9 cellular contexts compared by ENCODE assay signal in the genomic region with DNA sequence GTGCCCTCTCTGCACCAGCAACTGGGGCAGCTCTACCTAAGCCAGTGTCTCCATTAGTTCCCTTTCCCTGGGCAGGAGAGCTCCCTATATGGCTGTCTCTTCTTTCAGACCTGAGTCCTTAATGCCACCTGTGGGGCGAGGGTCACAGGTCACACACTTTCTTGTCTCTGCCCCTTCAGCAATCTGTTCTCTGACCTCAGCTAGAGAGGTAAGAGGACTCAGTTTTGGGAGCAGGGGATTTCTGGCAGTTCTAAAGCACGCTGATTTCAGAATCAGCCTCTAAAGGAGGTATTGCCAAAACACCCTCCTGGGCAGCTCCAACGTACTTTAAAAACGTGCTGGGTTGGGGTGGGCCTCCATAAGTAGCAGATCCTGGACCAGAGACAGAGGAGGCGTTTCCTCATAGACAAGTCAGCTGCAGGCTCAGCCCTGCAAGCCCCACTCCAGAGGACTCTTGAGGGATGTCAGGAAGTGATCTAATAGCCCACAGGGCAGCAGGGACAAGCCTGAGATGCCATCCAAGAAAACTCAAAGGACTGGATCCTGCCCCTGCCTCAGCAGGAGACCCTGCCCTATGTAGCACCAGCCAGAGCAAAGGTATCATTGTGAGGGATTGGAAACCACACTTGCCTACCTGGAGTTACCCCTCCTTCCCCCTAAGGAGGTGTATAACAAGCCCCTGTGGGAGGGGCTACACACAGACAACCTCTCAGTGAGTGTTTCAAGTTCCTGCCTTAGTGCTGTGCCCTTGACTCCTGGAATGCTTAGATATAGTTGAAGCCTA. TPM values are rescaled to one million over a fixed set of nuclear protein-coding genes. Genes with fewer than 3 reads are reported as not detected.
DNase-seq lines count a peak whose midpoint lies in the region; ATAC-seq, FAIRE-seq and TF ChIP-seq lines count a peak whose summit lies in the region.
"Had no signal": no experiment of that assay in that cellular context is flagged by ENCODE, and none has a peak within 500 bp of the region (broad histone marks: within the 10 kb centered on the region; RNA-seq: fewer than 3 reads in every experiment).

No MANE protein-coding gene starts in this region.

- intact Hi-C loops in right lobe of liver (cut with DNase I), result no loop called here
- intact Hi-C loops in aorta (cut with DNase I), result no loop called here

- H3K4me3 ChIP-seq in bronchial epithelial cell (ENCODE audit: low read depth, low read length) (no peak overlapping the region), right lobe of liver (no peak overlapping the region), aorta (ENCODE audit: low read length in 2 of 2) (no peak overlapping the region)

- FAIRE-seq in bronchial epithelial cell (lab: Jason Lieb, UNC), result no peak
- FAIRE-seq: A204.1 had no signal

- peak; percentile 4 for DNase-seq in NCI-H1092 treated with DMSO at 0.1 percent for 48 hours (lab: John Stamatoyannopoulos, UW)
- no peak for DNase-seq in NCI-H1092 (lab: John Stamatoyannopoulos, UW)
- DNase-seq in NCI-H2196 treated with DMSO at 0.1 percent for 48 hours (lab: John Stamatoyannopoulos, UW; ENCODE audit: unreplicated experiment), result peak; percentile 52
- DNase-seq in bronchial epithelial cell (ENCODE audit: low read depth), result peak; percentile 66
- DNase-seq in right lobe of liver, result no peak
- DNase-seq in aorta, result peak in 1 of 2 donors; percentile 73
- no peak for DNase-seq in GOT3 (lab: John Stamatoyannopoulos, UW)
- DNase-seq in 8988T, result no peak

- TF ChIP-seq CTCF in bronchial epithelial cell (IDR thresholded peaks at IDR 0.05; ENCODE audit: insufficient read depth, low read length, severe bottlenecking) (no peak), right lobe of liver (IDR thresholded peaks at IDR 0.05) (no peak)

- H3K9me3 ChIP-seq in right lobe of liver (no peaks in the 10 kb centered on the region), aorta (ENCODE audit: control insufficient read depth, low read length) (no peaks in the 10 kb centered on the region)

- H3K36me3 ChIP-seq in bronchial epithelial cell (ENCODE audit: control insufficient read depth, insufficient read depth, low read length) (no peaks in the 10 kb centered on the region), right lobe of liver (no peaks in the 10 kb centered on the region), aorta (ENCODE audit: control insufficient read depth in 1 of 2, insufficient read depth in 2 of 2, low read length in 1 of 2) (no peaks in the 10 kb centered on the region)

- H3K4me1 ChIP-seq in right lobe of liver, result peaks cover 2 to 99% (median 61%) of the 10 kb centered on the region in 4 donors
- H3K4me1 ChIP-seq in aorta (ENCODE audit: control insufficient read depth in 1 of 2, insufficient read depth in 2 of 2, low read length in 2 of 2), result peaks cover 15 to 19% of the 10 kb centered on the region in 2 donors

- ATAC-seq in right lobe of liver (peak; percentile 4 to 48 (median 20)), aorta (ENCODE audit: low FRiP score) (peak; percentile 33)

- WGBS in right lobe of liver (ENCODE audit: insufficient coverage, low coverage, low lambda C conversion rate, missing lambda C conversion rate), result 20% methylated on average over 4 of the region's 5 CpGs
- 3 to 5% methylated on average over 5 of the region's 5 CpGs for WGBS in aorta, 2 donors

- TF ChIP-seq POLR2A in right lobe of liver (IDR thresholded peaks at IDR 0.05), result no peak

- H3K27me3 ChIP-seq in bronchial epithelial cell (ENCODE audit: control insufficient read depth, insufficient read depth, low read length) (no peaks in the 10 kb centered on the region), right lobe of liver (no peaks in the 10 kb centered on the region), aorta (ENCODE audit: control insufficient read depth in 1 of 2, insufficient read depth in 2 of 2, low read length in 1 of 2) (no peaks in the 10 kb centered on the region)

- peak overlapping the region in 2 of 3 donors; percentile 41 for H3K27ac ChIP-seq in right lobe of liver
- peak overlapping the region in 1 of 2 donors; percentile 79 for H3K27ac ChIP-seq in aorta (ENCODE audit: low read depth in 1 of 2, low read length in 2 of 2)

RNA-seq across cellular contexts. Expression of a gene that starts 8.6 kb away (rescaled TPM):
- total RNA-seq in bronchial epithelial cell (29.3 and 36.3 TPM in 2 replicates), right lobe of liver (10 to 100 TPM; 39.3 to 84.2 (median 64.7) TPM), aorta (100 to 1,000 TPM; 187 to 252 TPM)
- polyA plus RNA-seq in aorta, result 10 to 100 TPM; 51.2 to 91.7 TPM

RNA-seq across cellular contexts. Expression of a gene that starts 19.4 kb away (rescaled TPM):
- total RNA-seq in bronchial epithelial cell (0.79 and 1.9 TPM in 2 replicates), right lobe of liver (1 to 10 TPM; 1.5 to 6.3 (median 5.0) TPM), aorta (10 to 100 TPM; 11.5 to 26.8 TPM)
- 1 to 10 TPM; 5.5 to 7.2 TPM for polyA plus RNA-seq in aorta

RNA-seq across cellular contexts. Expression of a gene that starts 55.4 kb away (rescaled TPM):
- total RNA-seq in bronchial epithelial cell (15.7 and 17.9 TPM in 2 replicates), right lobe of liver (10 to 100 TPM; 25.6 to 40.2 (median 30.9) TPM), aorta (10 to 100 TPM; 15.0 to 17.2 TPM)
- polyA plus RNA-seq in aorta, result 10 to 100 TPM; 21.4 to 22.9 TPM

Comparison
In these comparisons a context has a peak if more than half of its experiments do, and no peak if none do; other contexts are left out.
1. DNase-seq: peak in NCI-H1092 treated with DMSO at 0.1 percent for 48 hours (single experiment), NCI-H2196 treated with DMSO at 0.1 percent for 48 hours (single experiment) and bronchial epithelial cell (single experiment); none in NCI-H1092 (single experiment), right lobe of liver (0 of 3), GOT3 (single experiment) and 8988T (single experiment).